In the genomic region with DNA sequence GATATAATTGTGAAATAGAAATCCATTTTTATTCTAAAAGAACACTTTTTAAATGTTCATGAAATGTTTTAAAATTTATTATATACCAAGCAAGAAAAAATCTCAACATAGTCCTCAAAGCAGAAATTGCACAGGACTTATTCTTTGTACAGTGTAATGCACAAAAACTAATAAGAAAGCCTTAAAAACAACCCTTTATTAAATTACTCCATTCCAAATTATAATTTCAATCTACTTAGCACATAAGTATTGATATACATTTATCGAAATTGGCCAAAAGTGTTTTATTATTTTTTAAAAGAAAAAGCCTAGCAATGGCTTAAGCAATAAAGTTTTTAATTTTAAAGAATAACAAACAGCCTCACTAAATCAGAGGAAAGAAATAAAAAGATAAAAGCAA, we compare ENCODE assay signal across 21 cellular contexts. TPM values are rescaled to one million over a fixed set of nuclear protein-coding genes. Genes with fewer than 3 reads are reported as not detected.
DNase-seq lines count a peak whose midpoint lies in the region; ATAC-seq, FAIRE-seq and TF ChIP-seq lines count a peak whose summit lies in the region.
"Had no signal": no experiment of that assay in that cellular context is flagged by ENCODE, and none has a peak within 500 bp of the region (broad histone marks: within the 10 kb centered on the region; RNA-seq: fewer than 3 reads in every experiment).

No MANE protein-coding gene starts in this region.

- no peak overlapping the region for H3K4me3 ChIP-seq in K562
- H3K4me3 ChIP-seq: GM12878, HAP-1, Peyer's patch had no signal

- no TSS peak for BruUV-seq in K562 (replicated peaks; lab: Mats Ljungman, UMichigan)

- H3K9ac ChIP-seq in K562 (ENCODE audit: insufficient read depth in 1 of 2, low read depth in 2 of 2, low read length in 2 of 2) = no peak overlapping the region

- H3K36me3 Mint-ChIP-seq in T-helper 1 cell treated with Interleukin-12 subunit alpha and Interleukin-12 subunit beta and Interleukin-4 antibody, amounts not matched to agents 30 μg/mL and 1 μg/mL, for 36 hours (ENCODE audit: low read depth) = peaks cover 46% of the 10 kb centered on the region
- peaks cover 4 to 58% of the 10 kb centered on the region in 2 donors for H3K36me3 Mint-ChIP-seq in activated naive CD4-positive, alpha-beta T cell treated with anti-CD3 and anti-CD28 coated beads, Interleukin-2, amount 50 U/mL, for 72 hours
- H3K36me3 Mint-ChIP-seq in stimulated activated memory B cell treated with anti-CD40 and anti-IgM and Interleukin-4, amounts not matched to agents 10 μg/mL and 1 μg/mL and 100 μg/mL, for 72 hours = peaks cover 60% of the 10 kb centered on the region

- H3K9me3 Mint-ChIP-seq in T-helper 1 cell treated with Interleukin-12 subunit alpha and Interleukin-12 subunit beta and Interleukin-4 antibody, amounts not matched to agents 30 μg/mL and 1 μg/mL, for 36 hours = no peaks in the 10 kb centered on the region
- H3K9me3 Mint-ChIP-seq in activated naive CD4-positive, alpha-beta T cell treated with anti-CD3 and anti-CD28 coated beads, Interleukin-2, amount 50 U/mL, for 72 hours = no peaks in the 10 kb centered on the region
- H3K9me3 Mint-ChIP-seq in stimulated activated memory B cell treated with anti-CD40 and anti-IgM and Interleukin-4, amounts not matched to agents 10 μg/mL and 1 μg/mL and 100 μg/mL, for 72 hours = no peaks in the 10 kb centered on the region

- H3K27me3 ChIP-seq in K562 (ENCODE audit: control insufficient read depth in 2 of 2, insufficient read depth in 2 of 2, low read length in 2 of 2) = peaks cover 12 to 25% of the 10 kb centered on the region in 2 experiments; a peak in 4 of 5 replicates
- H3K27me3 ChIP-seq: Peyer's patch had no signal

- no peaks in the 10 kb centered on the region for H3K27me3 Mint-ChIP-seq in T-helper 1 cell treated with Interleukin-12 subunit alpha and Interleukin-12 subunit beta and Interleukin-4 antibody, amounts not matched to agents 30 μg/mL and 1 μg/mL, for 36 hours (ENCODE audit: low read depth)
- H3K27me3 Mint-ChIP-seq in stimulated activated memory B cell treated with anti-CD40 and anti-IgM and Interleukin-4, amounts not matched to agents 10 μg/mL and 1 μg/mL and 100 μg/mL, for 72 hours = no peaks in the 10 kb centered on the region

- no peak overlapping the region for H3K4me3 Mint-ChIP-seq in T-helper 1 cell treated with Interleukin-12 subunit alpha and Interleukin-12 subunit beta and Interleukin-4 antibody, amounts not matched to agents 30 μg/mL and 1 μg/mL, for 36 hours
- no peak overlapping the region for H3K4me3 Mint-ChIP-seq in stimulated activated memory B cell treated with anti-CD40 and anti-IgM and Interleukin-4, amounts not matched to agents 10 μg/mL and 1 μg/mL and 100 μg/mL, for 72 hours

- H4K20me1 ChIP-seq in K562 (replicated peaks; ENCODE audit: control insufficient read depth, insufficient read depth, low read length) = no peaks in the 10 kb centered on the region

- no peak for TF ChIP-seq POLR2A in K562 (conservative IDR thresholded peaks at IDR 0.05)

- POLR2A ChIA-PET in K562 (lab: Yijun Ruan, JAX) = interaction anchor here (0.6 kb wide), 1 partner anchor 358 kb away, joined by 4 read pairs; no protein-coding TSS in a partner anchor

- DNase-seq in T-helper 1 cell = no peak
- DNase-seq in activated naive CD4-positive, alpha-beta T cell treated with anti-CD3 and anti-CD28 coated beads, Interleukin-2, amount 50 U/mL, for 72 hours (ENCODE audit: low spot score in 2 of 2) = no peak
- no peak for DNase-seq in activated naive CD4-positive, alpha-beta T cell (lab: John Stamatoyannopoulos, UW)
- no peak for DNase-seq in K562 (ENCODE audit: extremely low read depth in 1 of 4, low spot score in 3 of 4)
- DNase-seq in stimulated activated CD4-positive, alpha-beta T cell treated with anti-CD3 and anti-CD28 coated beads, Interleukin-12 subunit alpha, Interleukin-12 subunit beta, amount 100 ng/mL, for 4 hours = no peak
- DNase-seq in NCI-H2081 treated with DMSO at 0.1 percent for 48 hours (lab: John Stamatoyannopoulos, UW) = no peak
- DNase-seq: DMS 273 treated with DMSO at 0.1 percent for 48 hours, GDM1, Kasumi-1, MM.1S, NCI-H1092 treated with DMSO at 0.1 percent for 48 hours, NCI-H2227 treated with DMSO at 0.1 percent for 48 hours, NCI-H524 had no signal

- no peak for TF ChIP-seq EP300 in K562 (IDR thresholded peaks at IDR 0.05; ENCODE audit: low read length)

- peaks cover 0 to 3% of the 10 kb centered on the region in 2 experiments; a peak in 2 of 5 replicates for H3K4me1 ChIP-seq in K562 (replicated peaks in 1 of 2; ENCODE audit: control insufficient read depth in 2 of 2, insufficient read depth in 2 of 2, low read length in 2 of 2)

- H3K9me3 ChIP-seq in K562 (replicated peaks; ENCODE audit: control insufficient read depth, insufficient read depth, low read depth, low read length) = no peaks in the 10 kb centered on the region
- H3K9me3 ChIP-seq: HAP-1, Peyer's patch had no signal

- no peak overlapping the region for H3K27ac ChIP-seq in K562 (ENCODE audit: extremely low read depth, low read depth, low read length)
- H3K27ac ChIP-seq: 22Rv1 had no signal

- CTCF ChIA-PET in K562 (lab: Yijun Ruan, JAX; ENCODE audit: low intra/inter-chr PET ratio) = no interaction called here

- intact Hi-C loops in K562 (cut with micrococcal nuclease) = no loop called here

- ATAC-seq in activated naive CD4-positive, alpha-beta T cell treated with anti-CD3 and anti-CD28 coated beads, Interleukin-2, amount 50 U/mL, for 72 hours = no peak
- no peak for ATAC-seq in K562
- no peak for ATAC-seq in stimulated activated memory B cell treated with anti-CD40 and anti-IgM and Interleukin-4, amounts not matched to agents 10 μg/mL and 1 μg/mL and 100 μg/mL, for 72 hours
- ATAC-seq: GM12878 had no signal

- H3K79me2 ChIP-seq in K562 (ENCODE audit: control insufficient read depth, insufficient read depth, low read length) = no peaks in the 10 kb centered on the region

- H3K36me3 ChIP-seq in K562 (ENCODE audit: control insufficient read depth, insufficient read depth, low read length) = no peaks in the 10 kb centered on the region
- H3K36me3 ChIP-seq: HAP-1, Peyer's patch had no signal

- H3K4me2 ChIP-seq in K562 (ENCODE audit: insufficient read depth, low read length) = no peak overlapping the region

- TF ChIP-seq RAD21 in K562 (CRISPR knock-in tag; conservative IDR thresholded peaks at IDR 0.05 in 1 of 2, IDR thresholded peaks at IDR 0.05 in 1 of 2) = no peak

- in situ Hi-C loops in K562 (cut with MboI) = no loop called here

- peaks cover 51% of the 10 kb centered on the region for H3K4me1 Mint-ChIP-seq in T-helper 1 cell treated with Interleukin-12 subunit alpha and Interleukin-12 subunit beta and Interleukin-4 antibody, amounts not matched to agents 30 μg/mL and 1 μg/mL, for 36 hours (ENCODE audit: low read depth)
- peaks cover 84% of the 10 kb centered on the region for H3K4me1 Mint-ChIP-seq in stimulated activated memory B cell treated with anti-CD40 and anti-IgM and Interleukin-4, amounts not matched to agents 10 μg/mL and 1 μg/mL and 100 μg/mL, for 72 hours

- no peak for TF ChIP-seq CTCF in K562 (IDR thresholded peaks at IDR 0.05 in 2 of 3, conservative IDR thresholded peaks at IDR 0.05 in 1 of 3; ENCODE audit: insufficient read depth in 2 of 3, low read depth in 1 of 3, low read length in 3 of 3)

- 0% methylated on average over 1 of the region's 1 CpG for WGBS in K562 (ENCODE audit: insufficient coverage, low coverage, missing lambda C conversion rate)

- peak overlapping the region; percentile 15 for H3K27ac Mint-ChIP-seq in T-helper 1 cell treated with Interleukin-12 subunit alpha and Interleukin-12 subunit beta and Interleukin-4 antibody, amounts not matched to agents 30 μg/mL and 1 μg/mL, for 36 hours
- H3K27ac Mint-ChIP-seq in activated naive CD4-positive, alpha-beta T cell treated with anti-CD3 and anti-CD28 coated beads, Interleukin-2, amount 50 U/mL, for 72 hours = peak overlapping the region; percentile 66 to 92
- H3K27ac Mint-ChIP-seq in stimulated activated memory B cell treated with anti-CD40 and anti-IgM and Interleukin-4, amounts not matched to agents 10 μg/mL and 1 μg/mL and 100 μg/mL, for 72 hours = peak overlapping the region; percentile 89

- no peaks in the 10 kb centered on the region for H3K9me1 ChIP-seq in K562 (ENCODE audit: control insufficient read depth, insufficient read depth, low read length)

- no peak overlapping the region for H2AFZ ChIP-seq in K562 (ENCODE audit: low read depth, low read length)

- FAIRE-seq in K562 (lab: Jason Lieb, UNC) = no peak
- FAIRE-seq: GM12878, GM18507 had no signal

RNA-seq across cellular contexts. Expression of a gene that starts 19.1 kb away (rescaled TPM):
- 100 to 1,000 TPM; 231 to 254 TPM for total RNA-seq in activated naive CD4-positive, alpha-beta T cell treated with anti-CD3 and anti-CD28 coated beads, Interleukin-2, amount 50 U/mL, for 72 hours
- total RNA-seq in K562 (2011; cell fraction: chromatin; rRNA removed; ENCODE audit: low replicate concordance) = 0.30 TPM in 1 of 2 replicates, not detected in the other
- total RNA-seq in K562 (2011; cell fraction: nucleolus; rRNA removed) = 0.26 and 1.0 TPM in 2 replicates
- not detected in 2 replicates for total RNA-seq in K562 (2011; cell fraction: nucleoplasm; rRNA removed)
- total RNA-seq in K562 (2014; rRNA removed) (0.59 TPM in 1 of 2 replicates, not detected in the other), K562 (2014; rRNA removed; fragmentation: Illumina TruSeq; extraction: Trizol) (0.06 TPM in 1 of 2 replicates, not detected in the other), K562 (2015; rRNA removed; fragmentation: Illumina TruSeq; extraction: Trizol) (not detected in 2 replicates), K562 (2021) (0.71 and 0.89 TPM in 2 replicates)
- polyA plus RNA-seq in K562 (2011; rRNA removed) (0.26 TPM in 1 of 2 replicates, not detected in the other), K562 (2014; fragmentation: Illumina TruSeq; extraction: Trizol) (not detected in 2 replicates), K562 (2014; fragmentation: Nextera tagmentation; extraction: Ambion mirVana) (not detected), K562 (2014; rRNA removed) (not detected in 2 replicates)
- polyA plus RNA-seq in K562 (2011; cell fraction: cytosol; rRNA removed) = 0.03 TPM in 1 of 2 replicates, not detected in the other
- polyA plus RNA-seq in K562 (2011; cell fraction: nucleus; rRNA removed) = 0.11 and 0.18 TPM in 2 replicates
- polyA plus RNA-seq in K562 (2012) = 0.12 and 0.29 TPM in 2 replicates
- 0.42 TPM in 1 of 2 replicates, not detected in the other for polyA minus RNA-seq in K562 (2011; rRNA and poly(A)+ RNA removed)
- 1.2 TPM in 1 of 2 replicates, not detected in the other for polyA minus RNA-seq in K562 (2011; cell fraction: cytosol; rRNA and poly(A)+ RNA removed)
- polyA minus RNA-seq in K562 (2011; cell fraction: nucleus; rRNA and poly(A)+ RNA removed) = 0.94 TPM in 1 of 2 replicates, not detected in the other

RNA-seq across cellular contexts. Expression of a gene that starts 46.7 kb away (rescaled TPM):
- not detected for total RNA-seq in activated naive CD4-positive, alpha-beta T cell treated with anti-CD3 and anti-CD28 coated beads, Interleukin-2, amount 50 U/mL, for 72 hours
- total RNA-seq in K562 (2011; cell fraction: chromatin; rRNA removed; ENCODE audit: low replicate concordance) = 0.37 TPM in 1 of 2 replicates, not detected in the other
- 0.17 TPM in 1 of 2 replicates, not detected in the other for total RNA-seq in K562 (2011; cell fraction: nucleolus; rRNA removed)
- not detected in 2 replicates for total RNA-seq in K562 (2011; cell fraction: nucleoplasm; rRNA removed)
- not detected in 2 replicates for total RNA-seq in K562 (2014; rRNA removed)
- total RNA-seq in K562 (2014; rRNA removed; fragmentation: Illumina TruSeq; extraction: Trizol) = not detected in 2 replicates
- total RNA-seq in K562 (2015; rRNA removed; fragmentation: Illumina TruSeq; extraction: Trizol) = not detected in 2 replicates
- total RNA-seq in K562 (2021) = not detected in 2 replicates
- 0.05 TPM in 1 of 2 replicates, not detected in the other for polyA plus RNA-seq in K562 (2011; rRNA removed)
- polyA plus RNA-seq in K562 (2011; cell fraction: cytosol; rRNA removed) = 0.06 TPM in 1 of 2 replicates, not detected in the other
- polyA plus RNA-seq in K562 (2011; cell fraction: nucleus; rRNA removed) = 0.06 and 0.30 TPM in 2 replicates
- 0.06 TPM in 1 of 2 replicates, not detected in the other for polyA plus RNA-seq in K562 (2012)
- polyA plus RNA-seq in K562 (2014; fragmentation: Illumina TruSeq; extraction: Trizol) = not detected in 2 replicates
- under 1 TPM in 1 of 2 experiments, not detected in 1; 0.07 TPM for polyA plus RNA-seq in K562 (2014; fragmentation: Nextera tagmentation; extraction: Ambion mirVana)
- 0.11 TPM in 1 of 2 replicates, not detected in the other for polyA plus RNA-seq in K562 (2014; rRNA removed)
- polyA minus RNA-seq in K562 (2011; rRNA and poly(A)+ RNA removed) = not detected in 2 replicates
- polyA minus RNA-seq in K562 (2011; cell fraction: cytosol; rRNA and poly(A)+ RNA removed) = not detected in 2 replicates
- polyA minus RNA-seq in K562 (2011; cell fraction: nucleus; rRNA and poly(A)+ RNA removed) = not detected in 2 replicates
- total RNA-seq: HT-29 had no signal

Comparison
In these comparisons a context has a peak if more than half of its experiments do, and no peak if none do; other contexts are left out.
1. H3K27ac Mint-ChIP-seq: peak in every context shown above with its lines; median percentile 89 in stimulated activated memory B cell treated with anti-CD40 and anti-IgM and Interleukin-4, amounts not matched to agents 10 μg/mL and 1 μg/mL and 100 μg/mL, for 72 hours; 79 in activated naive CD4-positive, alpha-beta T cell treated with anti-CD3 and anti-CD28 coated beads, Interleukin-2, amount 50 U/mL, for 72 hours; 15 in T-helper 1 cell treated with Interleukin-12 subunit alpha and Interleukin-12 subunit beta and Interleukin-4 antibody, amounts not matched to agents 30 μg/mL and 1 μg/mL, for 36 hours.
2. RNA of a gene that starts 19.1 kb away (total RNA-seq): 231 to 254 TPM in activated naive CD4-positive, alpha-beta T cell treated with anti-CD3 and anti-CD28 coated beads, Interleukin-2, amount 50 U/mL, for 72 hours; 0.06 to 1.0 TPM in K562; every median in the first group is over 100 times any median in the second.